Comparison of ENCODE assay signal across 1 cellular context in genomic region chr15:60520825-60521368, GRCh38.
A peak's percentile ranks its signal among the peaks of the same experiment; 100 is the strongest.
TF ChIP-seq lines count a peak whose summit lies in the region.

No MANE protein-coding gene starts in this region.

TF ChIP-seq in H1, 55 proteins besides CTCF, POLR2A, EP300 and RAD21 (continued from another document):
- TF ChIP-seq CHD7 (IDR thresholded peaks at IDR 0.05; ENCODE audit: insufficient replicate concordance, low read length) (peak; percentile 51), KDM4A (IDR thresholded peaks at IDR 0.05; ENCODE audit: low read depth, low read length, severe bottlenecking) (no peak)
